In genomic region chr1:157170677-157171515, GRCh38 we compare ENCODE assay signal across 8 cellular contexts. TPM values are rescaled to one million over a fixed set of nuclear protein-coding genes. Genes with fewer than 3 reads are reported as not detected.
DNase-seq lines count a peak whose midpoint lies in the region; ATAC-seq and TF ChIP-seq lines count a peak whose summit lies in the region.

No MANE protein-coding gene starts in this region.

- H3K27ac Mint-ChIP-seq in Calu3 (ENCODE audit: unreplicated experiment), result no peak overlapping the region

- CTCF ChIA-PET in Calu3 (lab: Charles Lee) (no interaction called here), PC-9 (lab: Charles Lee) (interaction anchor here (0.6 kb wide), 1 partner anchor 11 kb away, joined by 7 read pairs; no protein-coding TSS in a partner anchor)

- no peak overlapping the region for H3K4me3 ChIP-seq in HAP-1
- no peak overlapping the region for H3K4me3 ChIP-seq in PC-9
- no peak overlapping the region for H3K4me3 ChIP-seq in adrenal gland
- no peak overlapping the region for H3K4me3 ChIP-seq in lower lobe of right lung

- no peaks in the 10 kb centered on the region for H3K27me3 ChIP-seq in HAP-1 (ENCODE audit: low read depth)
- H3K27me3 ChIP-seq in PC-9 (ENCODE audit: insufficient read depth, low read depth), result peaks cover 61% of the 10 kb centered on the region
- H3K27me3 ChIP-seq in adrenal gland, result peaks cover 5% of the 10 kb centered on the region
- H3K27me3 ChIP-seq in lower lobe of right lung (ENCODE audit: low read depth), result peaks cover 4% of the 10 kb centered on the region

- no peaks in the 10 kb centered on the region for H3K9me3 Mint-ChIP-seq in Calu3 (ENCODE audit: low read depth, unreplicated experiment)

- in situ Hi-C loops in HAP-1 (cut with MboI; ENCODE audit: low sequenced_read_pairs), result no loop called here

- no peak overlapping the region for H3K27ac ChIP-seq in PC-9
- no peak overlapping the region for H3K27ac ChIP-seq in adrenal gland
- no peak overlapping the region for H3K27ac ChIP-seq in lower lobe of right lung

- H3F3A ChIP-seq in PC-9 (ENCODE audit: insufficient read depth, low read depth), result no peaks in the 10 kb centered on the region

- H3K36me3 ChIP-seq in HAP-1 (replicated peaks), result no peaks in the 10 kb centered on the region
- no peaks in the 10 kb centered on the region for H3K36me3 ChIP-seq in PC-9 (ENCODE audit: low read depth)
- no peaks in the 10 kb centered on the region for H3K36me3 ChIP-seq in adrenal gland (replicated peaks in 1 of 2)
- no peaks in the 10 kb centered on the region for H3K36me3 ChIP-seq in lower lobe of right lung

- ATAC-seq in lower lobe of right lung (peak in 1 of 2 donors; percentile 28), HG02610 (IDR thresholded peaks at IDR 0.05; ENCODE audit: unreplicated experiment) (no peak), GM19328 (IDR thresholded peaks at IDR 0.05; ENCODE audit: unreplicated experiment) (no peak)

- TF ChIP-seq POLR2A in adrenal gland (IDR thresholded peaks at IDR 0.05), result no peak

- no peaks in the 10 kb centered on the region for H4K20me1 ChIP-seq in PC-9 (ENCODE audit: insufficient read depth)

- POLR2A ChIA-PET in PC-9 (lab: Charles Lee; ENCODE audit: unreplicated experiment), result no interaction called here

- no peaks in the 10 kb centered on the region for H3K4me1 Mint-ChIP-seq in Calu3 (ENCODE audit: low read depth, unreplicated experiment)

- H3K4me1 ChIP-seq in HAP-1 (no peaks in the 10 kb centered on the region), PC-9 (replicated peaks; ENCODE audit: insufficient read depth) (no peaks in the 10 kb centered on the region), adrenal gland (replicated peaks in 1 of 2) (no peaks in the 10 kb centered on the region), lower lobe of right lung (no peaks in the 10 kb centered on the region)

- no peak overlapping the region for H3K4me3 Mint-ChIP-seq in Calu3 (ENCODE audit: low read depth, unreplicated experiment)

- TF ChIP-seq CTCF in Calu3 (IDR thresholded peaks at IDR 0.05; ENCODE audit: unreplicated experiment) (peak; percentile 80), PC-9 (conservative IDR thresholded peaks at IDR 0.05) (peak; percentile 74), adrenal gland (IDR thresholded peaks at IDR 0.05) (peak in 5 of 6 experiments; percentile 6 to 47 (median 31)), lower lobe of right lung (IDR thresholded peaks at IDR 0.05) (peak; percentile 51)

- H3K9me3 ChIP-seq in HAP-1 (no peaks in the 10 kb centered on the region), PC-9 (ENCODE audit: insufficient read depth, low read depth) (no peaks in the 10 kb centered on the region), adrenal gland (replicated peaks in 1 of 3) (no peaks in the 10 kb centered on the region), lower lobe of right lung (no peaks in the 10 kb centered on the region)

- H3K27me3 Mint-ChIP-seq in Calu3 (ENCODE audit: unreplicated experiment), result peaks cover 86% of the 10 kb centered on the region

- peak; percentile 86 for DNase-seq in Calu3
- peak; percentile 41 to 85 for DNase-seq in HAP-1 (ENCODE audit: low spot score in 2 of 2)
- DNase-seq in PC-9, result peak; percentile 34 to 41
- peak in 4 of 7 donors; percentile 26 to 63 (median 51) for DNase-seq in adrenal gland
- DNase-seq in lower lobe of right lung, result peak; percentile 67
- no peak for DNase-seq in superior temporal gyrus (ENCODE audit: extremely low spot score)

- H3K9me2 ChIP-seq in PC-9 (ENCODE audit: insufficient read depth), result no peaks in the 10 kb centered on the region

- no peaks in the 10 kb centered on the region for H3K36me3 Mint-ChIP-seq in Calu3 (ENCODE audit: insufficient read depth, unreplicated experiment)

- no peak overlapping the region for H2AFZ ChIP-seq in PC-9

- WGBS in adrenal gland, 4 donors, result 65 to 72% (median 68%) methylated on average over 21 to 22 of the region's 22 CpGs

- intact Hi-C loops in Calu3 (cut with micrococcal nuclease; ENCODE audit: unreplicated experiment), result loop anchor here (2.0 kb wide), 1 partner anchor 320 kb away; no protein-coding TSS in a partner anchor
- intact Hi-C loops in PC-9 (cut with micrococcal nuclease; ENCODE audit: unreplicated experiment), result loop anchor here (2.0 to 5.0 kb wide), 2 partner anchors 318 to 521 kb away; no protein-coding TSS in a partner anchor
- intact Hi-C loops in adrenal gland (cut with DNase I), result loop anchor here in 1 of 2 donors (10.0 kb wide), 1 partner anchor 324 kb away; no protein-coding TSS in a partner anchor
- intact Hi-C loops in lower lobe of right lung (cut with DNase I), result no loop called here

- no peaks in the 10 kb centered on the region for H3K79me2 ChIP-seq in PC-9 (ENCODE audit: low read depth)

- BruUV-seq in Calu3 (replicated peaks; lab: Mats Ljungman, UMichigan), result no TSS peak
- no TSS peak for BruUV-seq in PC-9 (replicated peaks; lab: Mats Ljungman, UMichigan)

- H3K4me2 ChIP-seq in PC-9, result no peak overlapping the region

RNA-seq across cellular contexts. Expression of gene ETV3, which starts 32.7 kb away (rescaled TPM):
- total RNA-seq in Calu3 (2022) (39.7 and 50.0 TPM in 2 replicates), PC-9 (2021) (22.1 and 26.2 TPM in 2 replicates), adrenal gland (10 to 100 TPM in 5 of 8 donors, 1 to 10 TPM in 3; 6.1 to 18.7 (median 14.8) TPM), lower lobe of right lung (29.5 TPM)
- polyA plus RNA-seq in adrenal gland, result 1 to 10 TPM; 3.3 to 8.5 (median 4.9) TPM
